In genomic region chr2:112752667-112753066, GRCh38 we compare ENCODE assay signal across 22 cellular contexts. TPM values are rescaled to one million over a fixed set of nuclear protein-coding genes. Genes with fewer than 3 reads are reported as not detected.
DNase-seq lines count a peak whose midpoint lies in the region; TF ChIP-seq lines count a peak whose summit lies in the region.
"Had no signal": no experiment of that assay in that cellular context is flagged by ENCODE, and none has a peak within 500 bp of the region (broad histone marks: within the 10 kb centered on the region; RNA-seq: fewer than 3 reads in every experiment).

No MANE protein-coding gene starts in this region.

- CTCF ChIA-PET in MCF 10A (lab: Yijun Ruan, JAX) (interaction anchor here (0.6 to 11.0 kb wide), 9 partner anchors 10 to 207 kb away, joined by 3 to 268 read pairs (median 4); no protein-coding TSS in a partner anchor), mammary epithelial cell (lab: Charles Lee; ENCODE audit: low non-redundant PET) (interaction anchor here (1.1 kb wide), 1 partner anchor 189 kb away, joined by 6 read pairs; no protein-coding TSS in a partner anchor)

- dilution Hi-C loops in mammary epithelial cell (cut with HindIII; ENCODE audit: low sequenced_read_pairs): no loop called here

- no peaks in the 10 kb centered on the region for H4K20me1 ChIP-seq in mammary epithelial cell (ENCODE audit: insufficient read depth, low read length)
- H4K20me1 ChIP-seq in Loucy (ENCODE audit: insufficient read depth, low read length, poor library complexity, severe bottlenecking): peaks cover 22% of the 10 kb centered on the region
- H4K20me1 ChIP-seq in hepatocyte (ENCODE audit: insufficient read depth, poor library complexity, severe bottlenecking): no peaks in the 10 kb centered on the region

- peaks cover 7% of the 10 kb centered on the region for H3K36me3 Mint-ChIP-seq in MCF 10A (ENCODE audit: insufficient read depth, unreplicated experiment)

- H3K4me2 ChIP-seq in mammary epithelial cell (ENCODE audit: insufficient read depth, low read depth, low read length) (no peak overlapping the region), Loucy (ENCODE audit: low read depth, low read length, poor library complexity, severe bottlenecking) (peak overlapping the region; percentile 24), hepatocyte (peak overlapping the region; percentile 7)

- H3K27ac ChIP-seq in mammary epithelial cell (ENCODE audit: insufficient read depth, low read depth, low read length) (no peak overlapping the region), hepatocyte (peak overlapping the region; percentile 57)
- H3K27ac ChIP-seq: C4-2B, SJSA1 had no signal

- no peaks in the 10 kb centered on the region for H3K27me3 Mint-ChIP-seq in MCF 10A (ENCODE audit: insufficient read depth, unreplicated experiment)
- H3K27me3 Mint-ChIP-seq: T-helper 17 cell had no signal

- in situ Hi-C loops in mammary epithelial cell (cut with MboI; ENCODE audit: low sequenced_read_pairs in 2 of 2): loop anchor here (5.0 kb wide), 2 partner anchors 185 to 190 kb away; no protein-coding TSS in a partner anchor

- H3K79me2 ChIP-seq in mammary epithelial cell (ENCODE audit: insufficient read depth, low read length) (peaks cover 86% of the 10 kb centered on the region), Loucy (ENCODE audit: insufficient read depth, low read length) (peaks cover 75% of the 10 kb centered on the region), hepatocyte (no peaks in the 10 kb centered on the region)

- no TSS peak for BruUV-seq in MCF 10A (replicated peaks; lab: Mats Ljungman, UMichigan)
- BruUV-seq in mammary epithelial cell (replicated peaks; lab: Mats Ljungman, UMichigan): no TSS peak

- no peak overlapping the region for H3K4me3 Mint-ChIP-seq in MCF 10A (ENCODE audit: unreplicated experiment)
- H3K4me3 Mint-ChIP-seq: T-helper 17 cell had no signal

- H3K9me2 ChIP-seq in Loucy (replicated peaks; ENCODE audit: low read depth, low read length): no peaks in the 10 kb centered on the region
- no peaks in the 10 kb centered on the region for H3K9me2 ChIP-seq in hepatocyte (replicated peaks; ENCODE audit: insufficient read depth)

- no peak overlapping the region for H3K4me3 ChIP-seq in mammary epithelial cell (replicated peaks in 1 of 3; ENCODE audit: insufficient read depth in 1 of 3, low read depth in 2 of 3, low read length in 3 of 3)
- no peak overlapping the region for H3K4me3 ChIP-seq in Loucy (ENCODE audit: low read length, poor library complexity, severe bottlenecking)
- no peak overlapping the region for H3K4me3 ChIP-seq in hepatocyte
- H3K4me3 ChIP-seq: SJSA1 had no signal

- no peaks in the 10 kb centered on the region for H3K9me3 Mint-ChIP-seq in MCF 10A (ENCODE audit: unreplicated experiment)

- H3K27ac Mint-ChIP-seq in MCF 10A (ENCODE audit: low read depth, unreplicated experiment): peak overlapping the region; percentile 28
- H3K27ac Mint-ChIP-seq: T-helper 17 cell had no signal

- intact Hi-C loops in MCF 10A (cut with micrococcal nuclease): no loop called here
- intact Hi-C loops in mammary epithelial cell (cut with micrococcal nuclease): no loop called here

- POLR2A ChIA-PET in MCF 10A (lab: Yijun Ruan, JAX): interaction anchor here (0.7 to 2.3 kb wide), 4 partner anchors 31 to 129 kb away, joined by 3 to 10 read pairs (median 4); no protein-coding TSS in a partner anchor

- H3F3A ChIP-seq in Loucy (ENCODE audit: low read depth): no peaks in the 10 kb centered on the region

- H3K4me1 Mint-ChIP-seq in MCF 10A (ENCODE audit: insufficient read depth, unreplicated experiment): peaks cover 24% of the 10 kb centered on the region

- H3K9me3 ChIP-seq in mammary epithelial cell (replicated peaks; ENCODE audit: insufficient read depth, low read length) (no peaks in the 10 kb centered on the region), Loucy (ENCODE audit: insufficient read depth, low read depth, low read length) (no peaks in the 10 kb centered on the region), hepatocyte (ENCODE audit: low read depth) (no peaks in the 10 kb centered on the region)
- H3K9me3 ChIP-seq: SJSA1 had no signal

- H3K36me3 ChIP-seq in mammary epithelial cell (ENCODE audit: insufficient read depth, low read length) (peaks cover 48% of the 10 kb centered on the region), Loucy (ENCODE audit: insufficient read depth, low read length) (peaks cover 93% of the 10 kb centered on the region), hepatocyte (replicated peaks; ENCODE audit: insufficient read depth, low read depth) (no peaks in the 10 kb centered on the region)

- H2AFZ ChIP-seq in mammary epithelial cell (ENCODE audit: low read depth, low read length) (no peak overlapping the region), Loucy (ENCODE audit: low read length) (no peak overlapping the region), hepatocyte (no peak overlapping the region)

- H3K4me1 ChIP-seq in mammary epithelial cell (ENCODE audit: insufficient read depth, low read length): peaks cover 6% of the 10 kb centered on the region
- H3K4me1 ChIP-seq in Loucy (ENCODE audit: insufficient read depth, low read length, poor library complexity, severe bottlenecking): peaks cover 39% of the 10 kb centered on the region
- peaks cover 48% of the 10 kb centered on the region for H3K4me1 ChIP-seq in hepatocyte (ENCODE audit: insufficient read depth)
- H3K4me1 ChIP-seq: SJSA1 had no signal

- DNase-seq in MCF 10A (ENCODE audit: unreplicated experiment): no peak
- no peak for DNase-seq in mammary epithelial cell
- DNase-seq in hepatocyte (ENCODE audit: low spot score): no peak
- no peak for DNase-seq in DMS79 (lab: John Stamatoyannopoulos, UW)
- DNase-seq in NCI-H510A treated with DMSO at 0.1 percent for 48 hours (lab: John Stamatoyannopoulos, UW): no peak
- no peak for DNase-seq in NCI-H446 treated with DMSO at 0.1 percent for 48 hours (lab: John Stamatoyannopoulos, UW)
- DNase-seq: DMS79 treated with DMSO at 0.1 percent for 48 hours, KG1, MV-4-11, NCI-H1694, NCI-H2081, NCI-H2171, NCI-H345, NCI-H526, SW 1271, T-helper 17 cell had no signal

- H3K9ac ChIP-seq in mammary epithelial cell (ENCODE audit: insufficient read depth, low read length) (no peak overlapping the region), Loucy (ENCODE audit: low read depth, low read length, poor library complexity, severe bottlenecking) (no peak overlapping the region)

- H3K27me3 ChIP-seq in mammary epithelial cell (ENCODE audit: insufficient read depth, low read length) (no peaks in the 10 kb centered on the region), Loucy (ENCODE audit: insufficient read depth, low read length, poor library complexity, severe bottlenecking) (no peaks in the 10 kb centered on the region), hepatocyte (no peaks in the 10 kb centered on the region)
- H3K27me3 ChIP-seq: SJSA1 had no signal

- 94% methylated on average over 4 of the region's 4 CpGs for WGBS in mammary epithelial cell (ENCODE audit: low coverage, missing lambda C conversion rate)
- 68% methylated on average over 4 of the region's 4 CpGs for WGBS in hepatocyte (ENCODE audit: low lambda C conversion rate, missing lambda C conversion rate)

- no peak for TF ChIP-seq CTCF in MCF 10A (IDR thresholded peaks at IDR 0.05; ENCODE audit: unreplicated experiment)
- TF ChIP-seq CTCF in mammary epithelial cell (conservative IDR thresholded peaks at IDR 0.05 in 1 of 2, IDR thresholded peaks at IDR 0.05 in 1 of 2; ENCODE audit: extremely low read depth in 1 of 2, insufficient read depth in 1 of 2, low read depth in 1 of 2, low read length in 2 of 2): no peak
- TF ChIP-seq CTCF in Loucy (conservative IDR thresholded peaks at IDR 0.05; ENCODE audit: low read length): no peak
- no peak for TF ChIP-seq CTCF in hepatocyte (IDR thresholded peaks at IDR 0.05; ENCODE audit: poor library complexity)

RNA-seq across cellular contexts. Expression of gene CKAP2L, which starts 11.7 kb away (rescaled TPM):
- total RNA-seq in MCF 10A (2022): 14.7 and 21.6 TPM in 2 replicates
- total RNA-seq in mammary epithelial cell: 10 to 100 TPM in 1 of 2 donors, under 1 TPM in 1; 0.83 to 32.7 TPM
- polyA plus RNA-seq in mammary epithelial cell: 15.1 TPM
- polyA minus RNA-seq in mammary epithelial cell: 18.2 TPM
- 4.3 and 8.1 TPM in 2 replicates for total RNA-seq in hepatocyte
- polyA plus RNA-seq in hepatocyte: 5.0 and 7.2 TPM in 2 replicates

RNA-seq across cellular contexts. Expression of gene IL1A, which starts 31.6 kb away (rescaled TPM):
- total RNA-seq in MCF 10A (2022) (99.1 and 170 TPM in 2 replicates), mammary epithelial cell (100 to 1,000 TPM in 1 of 2 donors, 10 to 100 TPM in 1; 17.5 to 184 TPM), hepatocyte (2.3 and 3.1 TPM in 2 replicates)
- polyA plus RNA-seq in mammary epithelial cell (26.3 TPM), hepatocyte (1.1 and 1.4 TPM in 2 replicates)
- polyA minus RNA-seq in mammary epithelial cell: 69.9 TPM
- total RNA-seq: A172, Right ventricle myocardium inferior had no signal

RNA-seq across cellular contexts. Expression of gene NT5DC4, which starts 31.8 kb away (rescaled TPM):
- total RNA-seq in MCF 10A (2022) (not detected in 2 replicates), mammary epithelial cell (1 to 10 TPM; 1.2 to 1.4 TPM), hepatocyte (1.2 and 2.7 TPM in 2 replicates)
- polyA plus RNA-seq in mammary epithelial cell (0.07 TPM), hepatocyte (0.79 and 2.3 TPM in 2 replicates)
- polyA minus RNA-seq in mammary epithelial cell: not detected
- total RNA-seq: A172, H1, Right ventricle myocardium inferior, SJSA1, T-helper 17 cell had no signal
- polyA plus RNA-seq: H1 had no signal
